ENCODE assay signal across 11 cellular contexts in the genomic region with DNA sequence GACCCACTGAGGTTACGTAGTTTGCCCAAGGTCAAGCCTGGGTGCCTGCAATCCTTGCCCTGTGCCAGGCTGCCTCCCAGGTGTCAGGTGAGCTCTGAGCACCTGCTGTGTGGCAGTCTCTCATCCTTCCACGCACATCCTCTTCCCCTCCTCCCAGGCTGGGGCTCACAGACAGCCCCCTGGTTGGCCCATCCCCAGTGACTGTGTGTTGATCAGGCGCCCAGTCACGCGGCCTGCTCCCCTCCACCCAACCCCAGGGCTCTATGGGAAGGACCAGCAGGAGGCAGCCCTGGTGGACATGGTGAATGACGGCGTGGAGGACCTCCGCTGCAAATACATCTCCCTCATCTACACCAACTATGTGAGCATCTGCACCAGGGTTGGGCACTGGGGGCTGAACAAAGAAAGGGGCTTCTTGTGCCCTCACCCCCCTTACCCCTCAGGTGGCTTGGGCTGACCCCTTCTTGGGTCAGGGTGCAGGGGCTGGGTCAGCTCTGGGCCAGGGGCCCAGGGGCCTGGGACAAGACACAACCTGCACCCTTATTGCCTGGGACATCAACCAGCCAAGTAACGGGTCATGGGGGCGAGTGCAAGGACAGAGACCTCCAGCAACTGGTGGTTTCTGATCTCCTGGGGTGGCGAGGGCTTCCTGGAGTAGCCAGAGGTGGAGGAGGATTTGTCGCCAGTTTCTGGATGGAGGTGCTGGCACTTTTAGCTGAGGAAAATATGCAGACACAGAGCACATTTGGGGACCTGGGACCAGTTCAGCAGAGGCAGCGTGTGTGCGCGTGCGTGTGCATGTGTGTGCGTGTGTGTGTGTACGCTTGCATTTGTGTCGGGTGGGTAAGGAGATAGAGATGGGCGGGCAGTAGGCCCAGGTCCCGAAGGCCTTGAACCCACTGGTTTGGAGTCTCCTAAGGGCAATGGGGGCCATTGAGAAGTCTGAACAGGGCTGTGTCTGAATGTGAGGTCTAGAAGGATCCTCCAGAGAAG. TPM values are rescaled to one million over a fixed set of nuclear protein-coding genes. Genes with fewer than 3 reads are reported as not detected.
A peak's percentile ranks its signal among the peaks of the same experiment; 100 is the strongest.
DNase-seq lines count a peak whose midpoint lies in the region; ATAC-seq, FAIRE-seq and TF ChIP-seq lines count a peak whose summit lies in the region.
"Had no signal": no experiment of that assay in that cellular context is flagged by ENCODE, and none has a peak within 500 bp of the region (broad histone marks: within the 10 kb centered on the region; RNA-seq: fewer than 3 reads in every experiment).

No MANE protein-coding gene starts in this region.

- peaks cover 1% of the 10 kb centered on the region for H3K36me3 Mint-ChIP-seq in memory B cell

- peaks cover 42% of the 10 kb centered on the region for H3K79me2 ChIP-seq in GM12878 (ENCODE audit: control insufficient read depth, insufficient read depth, low read length)

- H3K36me3 ChIP-seq in heart left ventricle, result peaks cover 0 to 44% (median 24%) of the 10 kb centered on the region in 9 donors
- peaks cover 4 to 8% of the 10 kb centered on the region in 2 experiments; a peak in 3 of 4 replicates for H3K36me3 ChIP-seq in GM12878 (ENCODE audit: control insufficient read depth in 2 of 2, insufficient read depth in 2 of 2, low read length in 1 of 2)
- no peaks in the 10 kb centered on the region for H3K36me3 ChIP-seq in uterus

- H3K4me2 ChIP-seq in GM12878 (ENCODE audit: control insufficient read depth, insufficient read depth), result peak overlapping the region; percentile 96

- peak overlapping the region; percentile 88 for H3K9ac ChIP-seq in GM12878 (ENCODE audit: control insufficient read depth, insufficient read depth, low read length)

- TF ChIP-seq RAD21 in GM12878 (IDR thresholded peaks at IDR 0.05; ENCODE audit: insufficient read depth, low read depth, low read length), result no peak

- TF ChIP-seq CTCF in heart left ventricle (IDR thresholded peaks at IDR 0.05), result no peak
- no peak for TF ChIP-seq CTCF in GM12878 (IDR thresholded peaks at IDR 0.05 in 2 of 3, conservative IDR thresholded peaks at IDR 0.05 in 1 of 3; ENCODE audit: control insufficient read depth in 2 of 3, extremely low read depth in 1 of 3, insufficient read depth in 1 of 3, low read depth in 3 of 3, low read length in 3 of 3)
- TF ChIP-seq CTCF in uterus (IDR thresholded peaks at IDR 0.05), result no peak

- RAD21 ChIA-PET in GM12878 (lab: Charles Lee; ENCODE audit: unreplicated experiment), result interaction anchor here (0.6 to 3.6 kb wide), 7 partner anchors 20 to 183 kb away, joined by 3 to 38 read pairs (median 4); a partner anchor contains a TSS

- H3K27me3 ChIP-seq in heart left ventricle, result no peaks in the 10 kb centered on the region
- H3K27me3 ChIP-seq in GM12878 (replicated peaks in 1 of 2; ENCODE audit: control insufficient read depth in 2 of 2, insufficient read depth in 2 of 2, low read length in 1 of 2), result no peaks in the 10 kb centered on the region
- H3K27me3 ChIP-seq in uterus, result no peaks in the 10 kb centered on the region
- H3K27me3 ChIP-seq: testis had no signal

- H4K20me1 ChIP-seq in GM12878 (ENCODE audit: control insufficient read depth, insufficient read depth), result no peaks in the 10 kb centered on the region

- no peak overlapping the region for H2AFZ ChIP-seq in GM12878 (ENCODE audit: control insufficient read depth, low read depth, low read length)

- POLR2A ChIA-PET in GM12878 (lab: Charles Lee), result interaction anchor here (0.7 to 3.8 kb wide), 10 partner anchors 11 to 231 kb away, joined by 3 to 25 read pairs (median 4); a partner anchor contains a TSS

- DNase-seq in heart left ventricle (no peak), left ventricle myocardium superior (no peak), GM12878 (ENCODE audit: low read depth, low spot score) (no peak), memory B cell (ENCODE audit: low spot score in 2 of 2) (no peak), uterus (no peak), NCI-H1694 (lab: John Stamatoyannopoulos, UW) (no peak), activated gamma-delta T cell (lab: John Stamatoyannopoulos, UW) (no peak)
- DNase-seq: NCI-H187 had no signal

- 87 to 92% (median 89%) methylated on average over 14 to 21 of the region's 21 CpGs for WGBS in heart left ventricle, 4 donors
- WGBS in GM12878 (ENCODE audit: insufficient coverage, insufficient replicate concordance, low lambda C conversion rate, missing lambda C conversion rate), result 89% methylated on average over 20 of the region's 21 CpGs

- peak overlapping the region; percentile 76 for H3K4me3 Mint-ChIP-seq in memory B cell

- SMC1A ChIA-PET in GM12878 (lab: Charles Lee; ENCODE audit: uncharacterized antibody, unreplicated experiment), result interaction anchor here (0.8 to 1.9 kb wide), 8 partner anchors 14 to 100 kb away, joined by 3 to 8 read pairs (median 4); no protein-coding TSS in a partner anchor

- CTCF ChIA-PET in GM12878 (lab: Yijun Ruan, JAX), result interaction anchor here (0.5 to 5.8 kb wide), 11 partner anchors 13 to 714 kb away, joined by 3 to 54 read pairs (median 4); a partner anchor contains a TSS

- H3K9me3 ChIP-seq in heart left ventricle (no peaks in the 10 kb centered on the region), GM12878 (replicated peaks; ENCODE audit: control insufficient read depth, insufficient read depth, low read length) (peaks cover 7% of the 10 kb centered on the region; the same call in 2 of the 3 replicates), uterus (no peaks in the 10 kb centered on the region)
- H3K9me3 ChIP-seq: testis had no signal

- H3K4me1 ChIP-seq in heart left ventricle (peaks cover 0 to 47% (median 12%) of the 10 kb centered on the region in 12 donors), GM12878 (ENCODE audit: control insufficient read depth, insufficient read depth, low read length) (peaks cover 51% of the 10 kb centered on the region), uterus (peaks cover 0 to 13% of the 10 kb centered on the region in 2 donors)

- peak overlapping the region in 11 of 12 donors; percentile 93 to 100 (median 99) for H3K27ac ChIP-seq in heart left ventricle
- H3K27ac ChIP-seq in GM12878 (ENCODE audit: control insufficient read depth, insufficient read depth), result peak overlapping the region; percentile 89
- H3K27ac ChIP-seq in uterus, result peak overlapping the region; percentile 98 to 100

- peaks cover 58% of the 10 kb centered on the region for H3K4me1 Mint-ChIP-seq in memory B cell

- H3K4me3 ChIP-seq in heart left ventricle (peak overlapping the region in 10 of 12 donors; percentile 62 to 97 (median 86)), GM12878 (peak overlapping the region; percentile 85), uterus (peak overlapping the region; percentile 80 to 96)

- TF ChIP-seq POLR2A in heart left ventricle (IDR thresholded peaks at IDR 0.05) (no peak), GM12878 (IDR thresholded peaks at IDR 0.05; ENCODE audit: low read depth, low read length) (peak; percentile 35), uterus (IDR thresholded peaks at IDR 0.05) (no peak)

- BruUV-seq in GM12878 (replicated peaks; lab: Mats Ljungman, UMichigan), result no TSS peak

- FAIRE-seq in GM12878 (lab: Jason Lieb, UNC), result no peak

- in situ Hi-C loops in GM12878 (cut with MboI), result no loop called here

- peaks cover 1% of the 10 kb centered on the region for H3K9me3 Mint-ChIP-seq in memory B cell

- H3K27me3 Mint-ChIP-seq in memory B cell, result no peaks in the 10 kb centered on the region

- no peak for TF ChIP-seq EP300 in GM12878 (IDR thresholded peaks at IDR 0.05; ENCODE audit: borderline replicate concordance in 1 of 2, control insufficient read depth in 1 of 2, low read depth in 2 of 2, low read length in 2 of 2)

- intact Hi-C loops in heart left ventricle (cut with DNase I) (loop anchor here in 2 of 10 donors (1.0 to 5.0 kb wide), 2 partner anchors 21 to 78 kb away; a partner anchor contains a TSS), left ventricle myocardium superior (cut with micrococcal nuclease) (no loop called here), GM12878 (cut with micrococcal nuclease; ENCODE audit: unreplicated experiment) (no loop called here), uterus (cut with DNase I; ENCODE audit: low total_unique reads) (no loop called here)

- peak overlapping the region; percentile 91 for H3K27ac Mint-ChIP-seq in memory B cell

- ATAC-seq in heart left ventricle, result peak in 1 of 4 donors; percentile 0
- ATAC-seq in left ventricle myocardium superior, result no peak
- no peak for ATAC-seq in GM12878
- peak; percentile 19 for ATAC-seq in memory B cell (ENCODE audit: low read depth)
- no peak for ATAC-seq in GM19035 (IDR thresholded peaks at IDR 0.05; ENCODE audit: unreplicated experiment)

RNA-seq across cellular contexts. Expression of a gene that starts 1.6 kb away (rescaled TPM):
- total RNA-seq in heart left ventricle (100 to 1,000 TPM; 294 to 830 (median 341) TPM), left ventricle myocardium superior (360 TPM), GM12878 (2014; rRNA removed) (1,623 and 1,788 TPM in 2 replicates), GM12878 (2014; rRNA removed; fragmentation: Illumina TruSeq; extraction: Trizol) (587 and 627 TPM in 2 replicates), GM12878 (2021) (831 and 852 TPM in 2 replicates), uterus (100 to 1,000 TPM; 410 to 885 (median 651) TPM)
- polyA plus RNA-seq in heart left ventricle (100 to 1,000 TPM; 549 to 576 TPM), GM12878 (2011; rRNA removed) (511 and 1,079 TPM in 2 replicates), GM12878 (2014; fragmentation: Illumina TruSeq; extraction: Trizol) (158 and 501 TPM in 2 replicates), GM12878 (2014; fragmentation: Nextera tagmentation; extraction: Ambion mirVana) (100 to 1,000 TPM; 469 to 685 TPM), GM12878 (2014; rRNA removed) (1,173 and 1,340 TPM in 2 replicates), GM12878 (2016; fragmentation: Nextera tagmentation; extraction: Ambion mirVana) (1,000 to 10,000 TPM; 1,222 to 1,443 TPM)
- 76.8 and 83.9 TPM in 2 replicates for total RNA-seq in GM12878 (2013; cell fraction: nucleolus; rRNA removed)
- polyA plus RNA-seq in GM12878 (2011; ENCODE audit: low read depth), result 420 TPM
- polyA plus RNA-seq in GM12878 (2011; cell fraction: cytosol; rRNA removed), result 1,654 and 1,666 TPM in 2 replicates
- polyA plus RNA-seq in GM12878 (2011; cell fraction: nucleus; rRNA removed), result 1,290 and 1,384 TPM in 2 replicates
- 985 and 986 TPM in 2 replicates for polyA plus RNA-seq in GM12878 (2012)
- 586 and 669 TPM in 2 replicates for polyA minus RNA-seq in GM12878 (2011; rRNA and poly(A)+ RNA removed)
- polyA minus RNA-seq in GM12878 (2011; cell fraction: cytosol; rRNA and poly(A)+ RNA removed), result 272 and 288 TPM in 2 replicates
- 191 and 230 TPM in 2 replicates for polyA minus RNA-seq in GM12878 (2011; cell fraction: nucleus; rRNA and poly(A)+ RNA removed)

RNA-seq across cellular contexts. Expression of a gene that starts 21.6 kb away (rescaled TPM):
- total RNA-seq in heart left ventricle (100 to 1,000 TPM; 340 to 897 (median 583) TPM), left ventricle myocardium superior (768 TPM), GM12878 (2014; rRNA removed) (301 and 330 TPM in 2 replicates), GM12878 (2014; rRNA removed; fragmentation: Illumina TruSeq; extraction: Trizol) (162 and 166 TPM in 2 replicates), GM12878 (2021) (310 and 312 TPM in 2 replicates), uterus (100 to 1,000 TPM in 3 of 4 donors, 10 to 100 TPM in 1; 75.6 to 207 (median 142) TPM)
- polyA plus RNA-seq in heart left ventricle (100 to 1,000 TPM; 342 to 401 TPM), GM12878 (2011; rRNA removed) (97.9 and 184 TPM in 2 replicates), GM12878 (2014; fragmentation: Illumina TruSeq; extraction: Trizol) (37.6 and 129 TPM in 2 replicates), GM12878 (2014; fragmentation: Nextera tagmentation; extraction: Ambion mirVana) (10 to 100 TPM in 1 of 2 experiments, 1 to 10 TPM in 1; 8.2 to 51.7 TPM), GM12878 (2014; rRNA removed) (277 and 312 TPM in 2 replicates), GM12878 (2016; fragmentation: Nextera tagmentation; extraction: Ambion mirVana) (100 to 1,000 TPM; 348 to 380 TPM)
- total RNA-seq in GM12878 (2013; cell fraction: nucleolus; rRNA removed), result 213 and 251 TPM in 2 replicates
- polyA plus RNA-seq in GM12878 (2011; ENCODE audit: low read depth), result 75.2 TPM
- polyA plus RNA-seq in GM12878 (2011; cell fraction: cytosol; rRNA removed), result 278 and 410 TPM in 2 replicates
- 516 and 698 TPM in 2 replicates for polyA plus RNA-seq in GM12878 (2011; cell fraction: nucleus; rRNA removed)
- polyA plus RNA-seq in GM12878 (2012), result 210 and 225 TPM in 2 replicates
- polyA minus RNA-seq in GM12878 (2011; rRNA and poly(A)+ RNA removed), result 107 and 172 TPM in 2 replicates
- 90.7 and 96.4 TPM in 2 replicates for polyA minus RNA-seq in GM12878 (2011; cell fraction: cytosol; rRNA and poly(A)+ RNA removed)
- polyA minus RNA-seq in GM12878 (2011; cell fraction: nucleus; rRNA and poly(A)+ RNA removed), result 83.2 and 139 TPM in 2 replicates

RNA-seq across cellular contexts. Expression of a gene that starts 44.6 kb away (rescaled TPM):
- total RNA-seq in heart left ventricle (10 to 100 TPM; 35.6 to 85.1 (median 49.3) TPM), left ventricle myocardium superior (106 TPM), GM12878 (2014; rRNA removed) (15.9 and 18.2 TPM in 2 replicates), GM12878 (2014; rRNA removed; fragmentation: Illumina TruSeq; extraction: Trizol) (3.3 and 4.8 TPM in 2 replicates), GM12878 (2021) (16.5 and 16.9 TPM in 2 replicates), uterus (1 to 10 TPM in 2 of 4 donors, not detected in 2; 3.5 to 7.6 TPM)
- polyA plus RNA-seq in heart left ventricle (100 to 1,000 TPM in 1 of 2 donors, 10 to 100 TPM in 1; 29.1 to 110 TPM), GM12878 (2011; rRNA removed) (1.6 and 3.7 TPM in 2 replicates), GM12878 (2014; fragmentation: Illumina TruSeq; extraction: Trizol) (0.30 and 2.9 TPM in 2 replicates), GM12878 (2014; fragmentation: Nextera tagmentation; extraction: Ambion mirVana) (1 to 10 TPM in 1 of 2 experiments, under 1 TPM in 1; 0.32 to 1.1 TPM), GM12878 (2014; rRNA removed) (14.9 and 18.8 TPM in 2 replicates), GM12878 (2016; fragmentation: Nextera tagmentation; extraction: Ambion mirVana) (10 to 100 TPM; 16.9 to 17.7 TPM)
- 10.2 and 10.6 TPM in 2 replicates for total RNA-seq in GM12878 (2013; cell fraction: nucleolus; rRNA removed)
- polyA plus RNA-seq in GM12878 (2011; ENCODE audit: low read depth), result 2.4 TPM
- polyA plus RNA-seq in GM12878 (2011; cell fraction: cytosol; rRNA removed), result 12.1 and 15.1 TPM in 2 replicates
- polyA plus RNA-seq in GM12878 (2011; cell fraction: nucleus; rRNA removed), result 27.4 and 32.4 TPM in 2 replicates
- 12.1 and 17.5 TPM in 2 replicates for polyA plus RNA-seq in GM12878 (2012)
- polyA minus RNA-seq in GM12878 (2011; rRNA and poly(A)+ RNA removed), result 2.5 and 5.0 TPM in 2 replicates
- polyA minus RNA-seq in GM12878 (2011; cell fraction: cytosol; rRNA and poly(A)+ RNA removed), result 6.7 and 6.8 TPM in 2 replicates
- 13.8 and 19.5 TPM in 2 replicates for polyA minus RNA-seq in GM12878 (2011; cell fraction: nucleus; rRNA and poly(A)+ RNA removed)

RNA-seq across cellular contexts. Expression of a gene that starts 54.4 kb away (rescaled TPM):
- total RNA-seq in heart left ventricle (under 1 TPM in 1 of 9 donors, not detected in 8; 0.30 TPM), left ventricle myocardium superior (0.37 TPM), GM12878 (2014; rRNA removed) (0.22 and 0.23 TPM in 2 replicates), GM12878 (2014; rRNA removed; fragmentation: Illumina TruSeq; extraction: Trizol) (0.18 TPM in 1 of 2 replicates, not detected in the other), GM12878 (2021) (0.16 and 0.26 TPM in 2 replicates), uterus (not detected)
- polyA plus RNA-seq in heart left ventricle (under 1 TPM in 1 of 2 donors, not detected in 1; 0.11 TPM), GM12878 (2011; rRNA removed) (not detected in 2 replicates), GM12878 (2014; fragmentation: Illumina TruSeq; extraction: Trizol) (0.10 and 0.16 TPM in 2 replicates), GM12878 (2014; fragmentation: Nextera tagmentation; extraction: Ambion mirVana) (not detected), GM12878 (2014; rRNA removed) (0.15 and 0.44 TPM in 2 replicates), GM12878 (2016; fragmentation: Nextera tagmentation; extraction: Ambion mirVana) (under 1 TPM in 1 of 2 experiments, not detected in 1; 0.17 TPM)
- 0.32 TPM in 1 of 2 replicates, not detected in the other for total RNA-seq in GM12878 (2013; cell fraction: nucleolus; rRNA removed)
- polyA plus RNA-seq in GM12878 (2011; ENCODE audit: low read depth), result not detected
- 0.07 and 0.13 TPM in 2 replicates for polyA plus RNA-seq in GM12878 (2011; cell fraction: cytosol; rRNA removed)
- 0.25 and 0.27 TPM in 2 replicates for polyA plus RNA-seq in GM12878 (2011; cell fraction: nucleus; rRNA removed)
- 0.08 TPM in 1 of 2 replicates, not detected in the other for polyA plus RNA-seq in GM12878 (2012)
- not detected in 2 replicates for polyA minus RNA-seq in GM12878 (2011; rRNA and poly(A)+ RNA removed)
- not detected in 2 replicates for polyA minus RNA-seq in GM12878 (2011; cell fraction: cytosol; rRNA and poly(A)+ RNA removed)
- polyA minus RNA-seq in GM12878 (2011; cell fraction: nucleus; rRNA and poly(A)+ RNA removed), result not detected in 2 replicates
- total RNA-seq: glomerular endothelial cell had no signal
